ENCODE assay signal across 17 cellular contexts in genomic region chr2:71613566-71613952, GRCh38.
DNase-seq lines count a peak whose midpoint lies in the region; ATAC-seq and TF ChIP-seq lines count a peak whose summit lies in the region.
"Had no signal": no experiment of that assay in that cellular context is flagged by ENCODE, and none has a peak within 500 bp of the region (broad histone marks: within the 10 kb centered on the region; RNA-seq: fewer than 3 reads in every experiment).

No MANE protein-coding gene starts in this region.

- no peak overlapping the region for H3K4me3 ChIP-seq in esophagus muscularis mucosa
- no peak overlapping the region for H3K4me3 ChIP-seq in upper lobe of right lung
- H3K4me3 ChIP-seq: PC-9 had no signal

- ATAC-seq in Right ventricle myocardium superior (ENCODE audit: poor library complexity) (no peak), upper lobe of right lung (no peak), GM21367 (IDR thresholded peaks at IDR 0.05; ENCODE audit: unreplicated experiment) (no peak)
- ATAC-seq: HepG2 had no signal

- peaks cover 22 to 33% (median 26%) of the 10 kb centered on the region in 4 donors for H3K4me1 ChIP-seq in esophagus muscularis mucosa
- H3K4me1 ChIP-seq in upper lobe of right lung, result peaks cover 24% of the 10 kb centered on the region

- peaks cover 0 to 28% (median 20%) of the 10 kb centered on the region in 4 donors for H3K36me3 ChIP-seq in esophagus muscularis mucosa
- H3K36me3 ChIP-seq in upper lobe of right lung, result no peaks in the 10 kb centered on the region

- no peak for TF ChIP-seq EP300 in esophagus muscularis mucosa (IDR thresholded peaks at IDR 0.05)

- TF ChIP-seq POLR2A in esophagus muscularis mucosa (IDR thresholded peaks at IDR 0.05; ENCODE audit: low read depth), result no peak

- H3K27me3 ChIP-seq in esophagus muscularis mucosa (no peaks in the 10 kb centered on the region), upper lobe of right lung (no peaks in the 10 kb centered on the region)

- 91% methylated on average over 1 of the region's 2 CpGs for WGBS in esophagus muscularis mucosa

- peak; percentile 7 for DNase-seq in cardiac septum (ENCODE audit: low spot score)
- DNase-seq in Right ventricle myocardium superior, result no peak
- DNase-seq in esophagus muscularis mucosa (ENCODE audit: extremely low spot score), result peak; percentile 39
- DNase-seq in posterior vena cava (ENCODE audit: low spot score), result peak; percentile 35
- DNase-seq in upper lobe of right lung, result peak; percentile 40
- no peak for DNase-seq in stimulated activated CD4-positive, alpha-beta T cell treated with anti-CD3 and anti-CD28 coated beads, Interleukin-15, amount 100 ng/mL, for 24 hours
- DNase-seq: CD4-positive, CD25-positive, alpha-beta regulatory T cell; EL; NCI-H1092; NCI-H146; NCI-H2107; NCI-H2227 treated with DMSO at 0.1 percent for 48 hours; NCI-H524; PC-9 had no signal

- H3K27ac ChIP-seq in esophagus muscularis mucosa (replicated peaks in 1 of 4) (peak overlapping the region in 1 of 4 donors; percentile 64), upper lobe of right lung (no peak overlapping the region)
- H3K27ac ChIP-seq: KMS-11, PC-9 had no signal

- TF ChIP-seq CTCF in esophagus muscularis mucosa (IDR thresholded peaks at IDR 0.05) (no peak), upper lobe of right lung (IDR thresholded peaks at IDR 0.05) (no peak)

- no peaks in the 10 kb centered on the region for H3K9me3 ChIP-seq in esophagus muscularis mucosa
- H3K9me3 ChIP-seq in upper lobe of right lung, result no peaks in the 10 kb centered on the region

- intact Hi-C loops in cardiac septum (cut with DNase I), result loop anchor here (5.0 kb wide), 1 partner anchor 529 kb away; no protein-coding TSS in a partner anchor
- intact Hi-C loops in Right ventricle myocardium superior (cut with DNase I), result loop anchor here (5.0 to 10.0 kb wide), 2 partner anchors 189 to 531 kb away; partner anchors contain the start of gene CYP26B1
- intact Hi-C loops in esophagus muscularis mucosa (cut with DNase I), result loop anchor here (5.0 kb wide), 1 partner anchor 539 kb away; no protein-coding TSS in a partner anchor
- intact Hi-C loops in posterior vena cava (cut with DNase I), result loop anchor here in 1 of 2 donors (5.0 kb wide), 1 partner anchor 184 kb away; no protein-coding TSS in a partner anchor
- intact Hi-C loops in upper lobe of right lung (cut with DNase I), result loop anchor here (10.0 kb wide), 1 partner anchor 181 kb away; no protein-coding TSS in a partner anchor

Comparison
In these comparisons a context has a peak if more than half of its experiments do, and no peak if none do; other contexts are left out.
1. DNase-seq: peak in cardiac septum (single experiment), esophagus muscularis mucosa (single experiment), posterior vena cava (single experiment) and upper lobe of right lung (single experiment); none in Right ventricle myocardium superior (single experiment) and stimulated activated CD4-positive, alpha-beta T cell treated with anti-CD3 and anti-CD28 coated beads, Interleukin-15, amount 100 ng/mL, for 24 hours (single experiment).